Comparison of ENCODE assay signal across 24 cellular contexts in genomic region chr3:106342386-106342785, GRCh38.
A peak's percentile ranks its signal among the peaks of the same experiment; 100 is the strongest.
DNase-seq lines count a peak whose midpoint lies in the region; ATAC-seq, FAIRE-seq and TF ChIP-seq lines count a peak whose summit lies in the region.
"Had no signal": no experiment of that assay in that cellular context is flagged by ENCODE, and none has a peak within 500 bp of the region (broad histone marks: within the 10 kb centered on the region; RNA-seq: fewer than 3 reads in every experiment).

No MANE protein-coding gene starts in this region.

- H3K4me1 ChIP-seq in GM12878 (ENCODE audit: control insufficient read depth, insufficient read depth, low read length) (no peaks in the 10 kb centered on the region), prostate gland (replicated peaks) (no peaks in the 10 kb centered on the region), testis (peaks cover 4% of the 10 kb centered on the region)

- POLR2A ChIA-PET in GM12878 (lab: Charles Lee): no interaction called here

- no peak overlapping the region for H3K4me2 ChIP-seq in GM12878 (ENCODE audit: control insufficient read depth, insufficient read depth)

- BruUV-seq in GM12878 (replicated peaks; lab: Mats Ljungman, UMichigan): no TSS peak

- H4K20me1 ChIP-seq in GM12878 (ENCODE audit: control insufficient read depth, insufficient read depth): no peaks in the 10 kb centered on the region

- no peaks in the 10 kb centered on the region for H3K36me3 ChIP-seq in GM12878 (ENCODE audit: control insufficient read depth in 2 of 2, insufficient read depth in 2 of 2, low read length in 1 of 2)
- no peaks in the 10 kb centered on the region for H3K36me3 ChIP-seq in prostate gland
- no peaks in the 10 kb centered on the region for H3K36me3 ChIP-seq in testis (ENCODE audit: low read depth, missing control alignments)
- H3K36me3 ChIP-seq: MG63 had no signal

- H2AFZ ChIP-seq in GM12878 (ENCODE audit: control insufficient read depth, low read depth, low read length): no peak overlapping the region

- no peak overlapping the region for H3K9ac ChIP-seq in GM12878 (ENCODE audit: control insufficient read depth, insufficient read depth, low read length)

- CTCF ChIA-PET in GM12878 (lab: Yijun Ruan, JAX): interaction anchor here (0.7 to 1.4 kb wide), 2 partner anchors 8 to 470 kb away, joined by 3 to 4 read pairs; no protein-coding TSS in a partner anchor

- H3K27me3 ChIP-seq in GM12878 (replicated peaks in 1 of 2; ENCODE audit: control insufficient read depth in 2 of 2, insufficient read depth in 2 of 2, low read length in 1 of 2) (no peaks in the 10 kb centered on the region), prostate gland (replicated peaks; ENCODE audit: insufficient read depth) (no peaks in the 10 kb centered on the region), testis (no peaks in the 10 kb centered on the region)
- H3K27me3 ChIP-seq: MG63 had no signal

- SMC1A ChIA-PET in GM12878 (lab: Charles Lee; ENCODE audit: uncharacterized antibody, unreplicated experiment): no interaction called here

- FAIRE-seq in GM12878 (lab: Jason Lieb, UNC): peak; percentile 7
- FAIRE-seq: HTR-8/SVneo had no signal

- WGBS in GM12878 (ENCODE audit: insufficient coverage, insufficient replicate concordance, low lambda C conversion rate, missing lambda C conversion rate): 100% methylated on average over 2 of the region's 2 CpGs
- 19% methylated on average over 2 of the region's 2 CpGs for WGBS in prostate gland
- WGBS in testis, 2 donors: 55 to 63% methylated on average over 2 of the region's 2 CpGs

- H3K79me2 ChIP-seq in GM12878 (ENCODE audit: control insufficient read depth, insufficient read depth, low read length): no peaks in the 10 kb centered on the region

- TF ChIP-seq CTCF in GM12878 (IDR thresholded peaks at IDR 0.05 in 2 of 3, conservative IDR thresholded peaks at IDR 0.05 in 1 of 3; ENCODE audit: control insufficient read depth in 2 of 3, extremely low read depth in 1 of 3, insufficient read depth in 1 of 3, low read depth in 3 of 3, low read length in 3 of 3) (no peak), prostate gland (IDR thresholded peaks at IDR 0.05) (no peak), testis (IDR thresholded peaks at IDR 0.05) (no peak)

- H3K27ac ChIP-seq in GM12878 (ENCODE audit: control insufficient read depth, insufficient read depth) (no peak overlapping the region), prostate gland (no peak overlapping the region), testis (no peak overlapping the region)

- no peak for DNase-seq in Right ventricle myocardium superior
- no peak for DNase-seq in left cardiac atrium
- DNase-seq in GM12878 (ENCODE audit: low read depth, low spot score): no peak
- DNase-seq in prostate gland (ENCODE audit: low spot score): peak; percentile 59
- peak; percentile 20 for DNase-seq in testis
- DNase-seq in NCI-H2081 (lab: John Stamatoyannopoulos, UW): no peak
- no peak for DNase-seq in stimulated activated CD4-positive, alpha-beta T cell treated with anti-CD3 and anti-CD28 coated beads, Interleukin-1b, Interleukin-23, amount 100 ng/mL, for 48 hours
- DNase-seq: ACHN; C1 segment of cervical spinal cord; CD8-positive, alpha-beta memory T cell; DMS79; GOT3; IMR-90; MG63; NCI-H1048; NCI-H1436 treated with DMSO at 0.1 percent for 48 hours; NCI-H2029; NCI-H510A; NCI-H774; PC-3; RPMI8226 had no signal

- H3K4me3 ChIP-seq in GM12878 (no peak overlapping the region), prostate gland (no peak overlapping the region), testis (no peak overlapping the region)
- H3K4me3 ChIP-seq: MG63 had no signal

- H3K9me3 ChIP-seq in GM12878 (replicated peaks; ENCODE audit: control insufficient read depth, insufficient read depth, low read length) (no peaks in the 10 kb centered on the region; the same call in 1 of the 3 replicates), prostate gland (no peaks in the 10 kb centered on the region), testis (no peaks in the 10 kb centered on the region)
- H3K9me3 ChIP-seq: MG63 had no signal

- no peak for TF ChIP-seq EP300 in GM12878 (IDR thresholded peaks at IDR 0.05; ENCODE audit: borderline replicate concordance in 1 of 2, control insufficient read depth in 1 of 2, low read depth in 2 of 2, low read length in 2 of 2)

- ATAC-seq in Right ventricle myocardium superior (ENCODE audit: poor library complexity) (peak; percentile 38), left cardiac atrium (no peak), GM12878 (no peak), GM21526 (IDR thresholded peaks at IDR 0.05; ENCODE audit: low FRiP score, unreplicated experiment) (no peak)
- ATAC-seq: HCT116, PC-3 had no signal

- no peak for TF ChIP-seq RAD21 in GM12878 (IDR thresholded peaks at IDR 0.05; ENCODE audit: insufficient read depth, low read depth, low read length)

- in situ Hi-C loops in GM12878 (cut with MboI): no loop called here

- RAD21 ChIA-PET in GM12878 (lab: Charles Lee; ENCODE audit: unreplicated experiment): no interaction called here

- intact Hi-C loops in Right ventricle myocardium superior (cut with DNase I): no loop called here
- intact Hi-C loops in left cardiac atrium (cut with DNase I): no loop called here
- intact Hi-C loops in GM12878 (cut with micrococcal nuclease; ENCODE audit: unreplicated experiment): no loop called here
- intact Hi-C loops in prostate gland (cut with DNase I): loop anchor here (10.0 kb wide), 2 partner anchors 208 to 478 kb away; partner anchors contain the start of gene CBLB
- intact Hi-C loops in testis (cut with DNase I; ENCODE audit: low total_unique reads): no loop called here

- TF ChIP-seq POLR2A in GM12878 (IDR thresholded peaks at IDR 0.05; ENCODE audit: low read depth, low read length) (no peak), prostate gland (IDR thresholded peaks at IDR 0.05) (no peak), testis (IDR thresholded peaks at IDR 0.05) (no peak)

TF ChIP-seq in GM12878, 131 proteins besides CTCF, POLR2A, EP300 and RAD21 (continues in another document):
- TF ChIP-seq RCOR1 (conservative IDR thresholded peaks at IDR 0.05; ENCODE audit: low read depth, low read length) (no peak), KLF5 (IDR thresholded peaks at IDR 0.05; ENCODE audit: partially characterized antibody) (no peak), CBX3 (IDR thresholded peaks at IDR 0.05; ENCODE audit: borderline replicate concordance, low read depth) (no peak), BCL3 (IDR thresholded peaks at IDR 0.05; ENCODE audit: borderline replicate concordance, insufficient read depth, low read depth, low read length, poor library complexity, severe bottlenecking) (no peak), MEF2A (IDR thresholded peaks at IDR 0.05; ENCODE audit: insufficient read depth, low read depth, low read length) (no peak), ZBED1 (IDR thresholded peaks at IDR 0.05; ENCODE audit: borderline replicate concordance) (no peak), NKRF (conservative IDR thresholded peaks at IDR 0.05) (no peak), ZNF217 (IDR thresholded peaks at IDR 0.05) (no peak), CHD2 (IDR thresholded peaks at IDR 0.05; ENCODE audit: borderline replicate concordance, low read depth, low read length) (no peak), BCLAF1 (IDR thresholded peaks at IDR 0.05) (no peak), FOS (IDR thresholded peaks at IDR 0.05; ENCODE audit: borderline replicate concordance, extremely low read depth, insufficient read length) (no peak)

Comparison
In these comparisons a context has a peak if more than half of its experiments do, and no peak if none do; other contexts are left out.
1. DNase-seq: peak in prostate gland (single experiment) and testis (single experiment); none in Right ventricle myocardium superior (single experiment), left cardiac atrium (single experiment), GM12878 (single experiment), NCI-H2081 (0 of 2) and stimulated activated CD4-positive, alpha-beta T cell treated with anti-CD3 and anti-CD28 coated beads, Interleukin-1b, Interleukin-23, amount 100 ng/mL, for 48 hours (single experiment).